ENCODE assay signal across 9 cellular contexts in genomic region chr19:49362926-49363264, GRCh38. TPM values are rescaled to one million over a fixed set of nuclear protein-coding genes. Genes with fewer than 3 reads are reported as not detected.
DNase-seq lines count a peak whose midpoint lies in the region; ATAC-seq and TF ChIP-seq lines count a peak whose summit lies in the region.
"Had no signal": no experiment of that assay in that cellular context is flagged by ENCODE, and none has a peak within 500 bp of the region (broad histone marks: within the 10 kb centered on the region; RNA-seq: fewer than 3 reads in every experiment).

No MANE protein-coding gene starts in this region.

- no peaks in the 10 kb centered on the region for H3K9me3 ChIP-seq in breast epithelium
- H3K9me3 ChIP-seq in right lobe of liver = no peaks in the 10 kb centered on the region
- H3K9me3 ChIP-seq: neutrophil had no signal

- TF ChIP-seq POLR2A in breast epithelium (IDR thresholded peaks at IDR 0.05) (no peak), right lobe of liver (IDR thresholded peaks at IDR 0.05) (no peak)

- H3K27me3 Mint-ChIP-seq in MCF 10A (ENCODE audit: insufficient read depth, unreplicated experiment) = no peaks in the 10 kb centered on the region

- H3K4me3 Mint-ChIP-seq in MCF 10A (ENCODE audit: unreplicated experiment) = no peak overlapping the region

- no peaks in the 10 kb centered on the region for H3K36me3 Mint-ChIP-seq in MCF 10A (ENCODE audit: insufficient read depth, unreplicated experiment)

- BruUV-seq in MCF 10A (replicated peaks; lab: Mats Ljungman, UMichigan) = no TSS peak

- 1% methylated on average over 14 of the region's 14 CpGs for WGBS in right lobe of liver (ENCODE audit: insufficient coverage, low coverage, low lambda C conversion rate, missing lambda C conversion rate)

- H3K27ac ChIP-seq in breast epithelium (peak overlapping the region; percentile 78 to 93), right lobe of liver (peak overlapping the region in 2 of 3 donors; percentile 68 to 88)
- H3K27ac ChIP-seq: neutrophil had no signal

- H3K27ac Mint-ChIP-seq in MCF 10A (ENCODE audit: low read depth, unreplicated experiment) = no peak overlapping the region

- H3K4me3 ChIP-seq in breast epithelium = peak overlapping the region; percentile 78 to 89 (median 86)
- peak overlapping the region; percentile 29 to 33 for H3K4me3 ChIP-seq in cardiac fibroblast (replicated peaks in 1 of 2; ENCODE audit: low read depth in 2 of 2, low read length in 2 of 2)
- H3K4me3 ChIP-seq in right lobe of liver = peak overlapping the region in 2 of 3 donors; percentile 9 to 62

- H3K4me1 ChIP-seq in breast epithelium = no peaks in the 10 kb centered on the region
- H3K4me1 ChIP-seq in right lobe of liver = peaks cover 0 to 8% (median 3%) of the 10 kb centered on the region in 4 donors

- peak in 1 of 2 donors; percentile 63 for DNase-seq in breast epithelium (ENCODE audit: low spot score in 2 of 2)
- no peak for DNase-seq in MCF 10A (ENCODE audit: unreplicated experiment)
- peak in 1 of 2 donors; percentile 62 for DNase-seq in cardiac fibroblast (ENCODE audit: low read depth in 2 of 2)
- peak; percentile 41 to 65 (median 59) for DNase-seq in right lobe of liver

- intact Hi-C loops in breast epithelium (cut with DNase I; ENCODE audit: low total_unique reads) = no loop called here
- intact Hi-C loops in MCF 10A (cut with micrococcal nuclease) = loop anchor here (1.0 kb wide), 1 partner anchor 80 kb away; no protein-coding TSS in a partner anchor
- intact Hi-C loops in right lobe of liver (cut with DNase I) = no loop called here

- POLR2A ChIA-PET in MCF 10A (lab: Yijun Ruan, JAX) = interaction anchor here (0.7 to 1.6 kb wide), 6 partner anchors 15 to 728 kb away, joined by 3 to 5 read pairs (median 4); partner anchors contain the start of gene ALDH16A1

- TF ChIP-seq CTCF in breast epithelium (IDR thresholded peaks at IDR 0.05) = no peak
- TF ChIP-seq CTCF in MCF 10A (IDR thresholded peaks at IDR 0.05; ENCODE audit: unreplicated experiment) = no peak
- no peak for TF ChIP-seq CTCF in cardiac fibroblast (IDR thresholded peaks at IDR 0.05; ENCODE audit: low read depth, low read length)
- no peak for TF ChIP-seq CTCF in right lobe of liver (IDR thresholded peaks at IDR 0.05)

- peak in 2 of 4 donors; percentile 1 to 4 for ATAC-seq in right lobe of liver
- no peak for ATAC-seq in HG02938 (IDR thresholded peaks at IDR 0.05; ENCODE audit: unreplicated experiment)
- ATAC-seq in HG03039 (IDR thresholded peaks at IDR 0.05; ENCODE audit: unreplicated experiment) = no peak
- ATAC-seq in GM21723 (IDR thresholded peaks at IDR 0.05; ENCODE audit: unreplicated experiment) = no peak
- no peak for ATAC-seq in GM21526 (IDR thresholded peaks at IDR 0.05; ENCODE audit: low FRiP score, unreplicated experiment)

- H3K27me3 ChIP-seq in breast epithelium (no peaks in the 10 kb centered on the region), right lobe of liver (no peaks in the 10 kb centered on the region)

- CTCF ChIA-PET in MCF 10A (lab: Yijun Ruan, JAX) = no interaction called here

- no peaks in the 10 kb centered on the region for H3K4me1 Mint-ChIP-seq in MCF 10A (ENCODE audit: insufficient read depth, unreplicated experiment)

- no peaks in the 10 kb centered on the region for H3K9me3 Mint-ChIP-seq in MCF 10A (ENCODE audit: unreplicated experiment)

- H3K36me3 ChIP-seq in breast epithelium (no peaks in the 10 kb centered on the region), right lobe of liver (no peaks in the 10 kb centered on the region)
- H3K36me3 ChIP-seq: neutrophil had no signal

RNA-seq across cellular contexts. Expression of gene TEAD2, which starts 0.7 kb away (rescaled TPM):
- total RNA-seq in breast epithelium = 10 to 100 TPM; 24.9 to 30.0 (median 25.1) TPM
- 3.5 and 6.2 TPM in 2 replicates for total RNA-seq in MCF 10A (2022)
- 1 to 10 TPM; 3.3 to 8.9 (median 5.3) TPM for total RNA-seq in right lobe of liver

RNA-seq across cellular contexts. Expression of gene DKKL1, which starts 0.8 kb away (rescaled TPM):
- total RNA-seq in breast epithelium (1 to 10 TPM in 1 of 3 donors, under 1 TPM in 1, not detected in 1; 0.64 to 1.8 TPM), MCF 10A (2022) (0.56 TPM in 1 of 2 replicates, not detected in the other), right lobe of liver (not detected)

RNA-seq across cellular contexts. Expression of gene KASH5, which starts 25.2 kb away (rescaled TPM):
- total RNA-seq in breast epithelium (1 to 10 TPM in 1 of 3 donors, not detected in 2; 1.9 TPM), MCF 10A (2022) (not detected in 2 replicates), right lobe of liver (under 1 TPM in 1 of 6 experiments, not detected in 5; 0.32 TPM)

RNA-seq across cellular contexts. Expression of gene CD37, which starts 27.7 kb away (rescaled TPM):
- total RNA-seq in breast epithelium (10 to 100 TPM in 2 of 3 donors, 1 to 10 TPM in 1; 2.9 to 19.7 (median 15.4) TPM), MCF 10A (2022) (not detected in 2 replicates), right lobe of liver (1 to 10 TPM; 1.1 to 5.0 (median 3.5) TPM)

RNA-seq across cellular contexts. Expression of gene SLC6A16, which starts 37.9 kb away (rescaled TPM):
- 1 to 10 TPM; 1.2 to 2.7 (median 2.0) TPM for total RNA-seq in breast epithelium
- total RNA-seq in MCF 10A (2022) = 0.39 TPM in 1 of 2 replicates, not detected in the other
- total RNA-seq in right lobe of liver = 1 to 10 TPM in 4 of 6 experiments, under 1 TPM in 2; 0.25 to 4.6 (median 2.4) TPM

Comparison
In these comparisons a context has a peak if more than half of its experiments do, and no peak if none do; other contexts are left out.
1. H3K4me3 ChIP-seq: peak in every context shown above with its lines; median percentile 86 in breast epithelium; 36 in right lobe of liver; 31 in cardiac fibroblast.